ENCODE assay signal across 8 cellular contexts in genomic region chr10:104339469-104340098, GRCh38. TPM values are rescaled to one million over a fixed set of nuclear protein-coding genes. Genes with fewer than 3 reads are reported as not detected.
DNase-seq lines count a peak whose midpoint lies in the region; ATAC-seq lines count a peak whose summit lies in the region.

No MANE protein-coding gene starts in this region.

- DNase-seq in SIG-M5 treated with dmso at 0.1 percent for 504 hours (lab: John Stamatoyannopoulos, UW; ENCODE audit: unreplicated experiment) (peak; percentile 17), SIG-M5 (lab: John Stamatoyannopoulos, UW) (no peak), cardiac septum (ENCODE audit: low spot score) (peak; percentile 51), NCI-H1105 treated with DMSO at 0.1 percent for 48 hours (lab: John Stamatoyannopoulos, UW) (no peak)
- DNase-seq in NK-92 treated with Interleukin-12 subunit alpha and Interleukin-12 subunit beta, amount 100 ng/mL, for 24 hours (lab: John Stamatoyannopoulos, UW): no peak
- DNase-seq in activated effector memory CD4-positive, alpha-beta T cell treated with Interleukin-2 at 50 U/mL for 16 hours: no peak

- H3K27me3 ChIP-seq in rectal smooth muscle tissue (ENCODE audit: control insufficient read depth, insufficient read depth, low read length): no peaks in the 10 kb centered on the region

- peak overlapping the region; percentile 88 for H3K4me3 Mint-ChIP-seq in activated T-helper 17 cell treated with anti-CD3 and anti-CD28 coated beads, Interleukin-2, amount 50 U/mL, for 72 hours

- no peaks in the 10 kb centered on the region for H3K9me3 Mint-ChIP-seq in activated T-helper 17 cell treated with anti-CD3 and anti-CD28 coated beads, Interleukin-2, amount 50 U/mL, for 72 hours

- no peaks in the 10 kb centered on the region for H3K36me3 ChIP-seq in rectal smooth muscle tissue (ENCODE audit: control insufficient read depth, insufficient read depth, low read length)

- no peak for ATAC-seq in activated T-helper 17 cell treated with anti-CD3 and anti-CD28 coated beads, Interleukin-2, amount 50 U/mL, for 72 hours (replicated peaks)

- H3K4me3 ChIP-seq in rectal smooth muscle tissue (ENCODE audit: low read length): peak overlapping the region; percentile 88

- peak overlapping the region; percentile 95 for H3K27ac ChIP-seq in rectal smooth muscle tissue (ENCODE audit: low read depth, low read length)

- peaks cover 15% of the 10 kb centered on the region for H3K36me3 Mint-ChIP-seq in activated T-helper 17 cell treated with anti-CD3 and anti-CD28 coated beads, Interleukin-2, amount 50 U/mL, for 72 hours (ENCODE audit: low read depth)

- peak overlapping the region; percentile 97 for H3K27ac Mint-ChIP-seq in activated T-helper 17 cell treated with anti-CD3 and anti-CD28 coated beads, Interleukin-2, amount 50 U/mL, for 72 hours

- intact Hi-C loops in cardiac septum (cut with DNase I): loop anchor here (2.0 to 10.0 kb wide), 4 partner anchors 39 to 445 kb away; partner anchors contain the start of gene STN1

- H3K4me1 Mint-ChIP-seq in activated T-helper 17 cell treated with anti-CD3 and anti-CD28 coated beads, Interleukin-2, amount 50 U/mL, for 72 hours: peaks cover 12% of the 10 kb centered on the region

- peaks cover 21% of the 10 kb centered on the region for H3K4me1 ChIP-seq in rectal smooth muscle tissue (ENCODE audit: control insufficient read depth, insufficient read depth, low read length)

- H3K9ac ChIP-seq in rectal smooth muscle tissue (ENCODE audit: low read length): no peak overlapping the region

- peaks cover 4% of the 10 kb centered on the region for H3K27me3 Mint-ChIP-seq in activated T-helper 17 cell treated with anti-CD3 and anti-CD28 coated beads, Interleukin-2, amount 50 U/mL, for 72 hours

RNA-seq across cellular contexts. Expression of gene ITPRIP, which starts 1.3 kb away (rescaled TPM):
- 10 to 100 TPM; 10.1 to 19.1 TPM for total RNA-seq in activated T-helper 17 cell treated with anti-CD3 and anti-CD28 coated beads, Interleukin-2, amount 50 U/mL, for 72 hours
- total RNA-seq in cardiac septum: 25.4 TPM

RNA-seq across cellular contexts. Expression of gene CFAP58, which starts 14.0 kb away (rescaled TPM):
- total RNA-seq in activated T-helper 17 cell treated with anti-CD3 and anti-CD28 coated beads, Interleukin-2, amount 50 U/mL, for 72 hours: 1 to 10 TPM; 1.3 to 2.2 TPM
- total RNA-seq in cardiac septum: 2.7 TPM

Comparison
In these comparisons a context has a peak if more than half of its experiments do, and no peak if none do; other contexts are left out.
1. DNase-seq: peak in SIG-M5 treated with dmso at 0.1 percent for 504 hours (single experiment) and cardiac septum (single experiment); none in SIG-M5 (single experiment), NK-92 treated with Interleukin-12 subunit alpha and Interleukin-12 subunit beta, amount 100 ng/mL, for 24 hours (single experiment), NCI-H1105 treated with DMSO at 0.1 percent for 48 hours (single experiment) and activated effector memory CD4-positive, alpha-beta T cell treated with Interleukin-2 at 50 U/mL for 16 hours (single experiment).